Comparison of ENCODE assay signal across 27 cellular contexts in the genomic region with DNA sequence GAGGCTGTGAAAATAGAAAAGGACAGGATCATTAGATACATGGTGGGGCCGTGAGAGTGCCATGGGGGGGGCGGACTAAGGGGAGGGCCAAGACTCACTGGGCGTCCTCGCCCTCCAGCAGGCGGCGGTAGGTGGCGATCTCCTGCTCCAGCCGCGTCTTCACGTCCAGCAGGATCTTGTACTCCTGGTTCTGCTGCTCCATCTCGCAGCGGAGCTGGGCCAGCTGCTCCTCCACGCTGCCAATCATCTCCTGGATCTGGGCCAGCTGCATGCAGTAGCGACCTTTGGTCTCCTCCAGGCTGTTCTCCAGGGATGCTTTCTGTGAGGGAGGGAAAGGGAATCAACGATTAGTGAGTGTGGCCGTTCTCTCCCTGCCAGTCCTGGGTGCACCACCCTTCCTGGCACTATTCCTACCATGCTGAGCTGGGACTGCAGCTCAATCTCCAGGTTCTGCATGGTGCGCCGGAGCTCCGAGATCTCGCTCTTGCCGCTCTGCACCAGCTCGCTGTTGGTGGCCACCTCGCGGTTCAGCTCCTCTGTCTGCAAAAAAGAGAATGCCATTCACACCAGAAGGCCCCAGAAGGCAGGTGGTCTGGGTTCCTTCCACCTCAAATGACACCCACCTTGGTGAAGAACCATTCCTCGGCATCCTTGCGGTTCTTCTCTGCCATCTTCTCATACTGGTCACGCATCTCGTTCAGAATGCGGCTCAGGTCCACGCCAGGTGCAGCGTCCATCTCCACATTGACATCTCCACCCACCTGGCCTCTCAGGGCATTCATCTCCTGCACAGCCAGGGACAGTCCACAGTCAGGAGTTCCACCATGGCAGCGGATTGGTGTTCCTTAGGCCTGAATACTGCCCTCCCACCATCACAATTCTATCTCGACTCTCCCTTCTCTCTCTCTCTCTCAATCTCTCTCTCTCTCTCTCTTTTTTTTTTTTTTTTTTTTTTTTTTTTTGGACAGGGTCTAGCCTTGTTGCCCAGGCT. TPM values are rescaled to one million over a fixed set of nuclear protein-coding genes. Genes with fewer than 3 reads are reported as not detected.
DNase-seq lines count a peak whose midpoint lies in the region; ATAC-seq and TF ChIP-seq lines count a peak whose summit lies in the region.
"Had no signal": no experiment of that assay in that cellular context is flagged by ENCODE, and none has a peak within 500 bp of the region (broad histone marks: within the 10 kb centered on the region; RNA-seq: fewer than 3 reads in every experiment).

No MANE protein-coding gene starts in this region.

- intact Hi-C loops in dendritic cell treated with granulocyte-macrophage colony-stimulating factor and Interleukin-4, amounts not matched to agents 40 ng/mL and 50 ng/mL, for 4 days (cut with micrococcal nuclease), result no loop called here
- intact Hi-C loops in left lung (cut with DNase I), result no loop called here

- H2BK5ac ChIP-seq in trophoblast cell (ENCODE audit: low read depth, low read length, poor library complexity), result no peak overlapping the region

- H3K27ac ChIP-seq in trophoblast cell (ENCODE audit: low read depth, low read length) (no peak overlapping the region), left lung (no peak overlapping the region)
- H3K27ac ChIP-seq: gastroesophageal sphincter, KMS-11, sigmoid colon had no signal

- TF ChIP-seq CTCF in left lung (IDR thresholded peaks at IDR 0.05), result no peak

- H3K36me3 ChIP-seq in trophoblast cell (ENCODE audit: control insufficient read depth in 1 of 2, insufficient read depth in 2 of 2, low read length in 2 of 2) (no peaks in the 10 kb centered on the region), left lung (no peaks in the 10 kb centered on the region)
- H3K36me3 ChIP-seq: gastroesophageal sphincter, HAP-1, sigmoid colon had no signal

- no peak overlapping the region for H3K4me3 ChIP-seq in trophoblast cell (ENCODE audit: low read depth, low read length)
- H3K4me3 ChIP-seq in left lung, result no peak overlapping the region
- H3K4me3 ChIP-seq: gastroesophageal sphincter, HAP-1, sigmoid colon had no signal

- H2BK12ac ChIP-seq in trophoblast cell (ENCODE audit: low read length), result no peak overlapping the region

- no peak overlapping the region for H3K18ac ChIP-seq in trophoblast cell (ENCODE audit: low read length)

- no peak overlapping the region for H4K8ac ChIP-seq in trophoblast cell (ENCODE audit: low read depth, low read length)

- H3K79me1 ChIP-seq in trophoblast cell (ENCODE audit: low read length), result peaks cover 5% of the 10 kb centered on the region

- peaks cover 6 to 10% of the 10 kb centered on the region in 2 experiments for H3K4me1 ChIP-seq in trophoblast cell (ENCODE audit: control insufficient read depth in 1 of 2, insufficient read depth in 2 of 2, low read length in 2 of 2)
- peaks cover 0 to 3% of the 10 kb centered on the region in 2 donors for H3K4me1 ChIP-seq in left lung
- H3K4me1 ChIP-seq: gastroesophageal sphincter, HAP-1, sigmoid colon had no signal

- H2AK5ac ChIP-seq in trophoblast cell (ENCODE audit: low read length), result no peak overlapping the region

- no peak overlapping the region for H3K14ac ChIP-seq in trophoblast cell (ENCODE audit: low read length)

- peak overlapping the region; percentile 15 for H3K27ac Mint-ChIP-seq in dendritic cell treated with granulocyte-macrophage colony-stimulating factor and Interleukin-4, amounts not matched to agents 40 ng/mL and 50 ng/mL, for 4 days
- no peak overlapping the region for H3K27ac Mint-ChIP-seq in activated naive CD8-positive, alpha-beta T cell treated with anti-CD3 and anti-CD28 coated beads, Interleukin-2, amount 50 U/mL, for 24 hours
- H3K27ac Mint-ChIP-seq: activated CD4-positive, alpha-beta T cell treated with anti-CD3 and anti-CD28 coated beads, Interleukin-2, amount 10 ng/mL, durations not matched to agents 24 days and 14 days had no signal

- no peak overlapping the region for H3K4ac ChIP-seq in trophoblast cell (ENCODE audit: low read depth, low read length)

- H3K27me3 Mint-ChIP-seq in dendritic cell treated with granulocyte-macrophage colony-stimulating factor and Interleukin-4, amounts not matched to agents 40 ng/mL and 50 ng/mL, for 4 days, result peaks cover 40% of the 10 kb centered on the region
- peaks cover 8% of the 10 kb centered on the region for H3K27me3 Mint-ChIP-seq in activated naive CD8-positive, alpha-beta T cell treated with anti-CD3 and anti-CD28 coated beads, Interleukin-2, amount 50 U/mL, for 24 hours

- H3K27me3 ChIP-seq in trophoblast cell (ENCODE audit: insufficient read depth, low read length), result no peaks in the 10 kb centered on the region
- H3K27me3 ChIP-seq in left lung, result peaks cover 0 to 8% of the 10 kb centered on the region in 2 donors
- H3K27me3 ChIP-seq: sigmoid colon had no signal

- ATAC-seq in GM21526 (IDR thresholded peaks at IDR 0.05; ENCODE audit: low FRiP score, unreplicated experiment) (no peak), left lung (no peak)
- no peak for ATAC-seq in activated naive CD8-positive, alpha-beta T cell treated with anti-CD3 and anti-CD28 coated beads, Interleukin-2, amount 50 U/mL, for 24 hours
- ATAC-seq: gastroesophageal sphincter had no signal

- H3K4me3 Mint-ChIP-seq in dendritic cell treated with granulocyte-macrophage colony-stimulating factor and Interleukin-4, amounts not matched to agents 40 ng/mL and 50 ng/mL, for 4 days, result no peak overlapping the region
- H3K4me3 Mint-ChIP-seq in activated naive CD8-positive, alpha-beta T cell treated with anti-CD3 and anti-CD28 coated beads, Interleukin-2, amount 50 U/mL, for 24 hours, result no peak overlapping the region
- H3K4me3 Mint-ChIP-seq: activated CD4-positive, alpha-beta T cell treated with anti-CD3 and anti-CD28 coated beads, Interleukin-2, amount 10 ng/mL, durations not matched to agents 24 days and 14 days had no signal

- H3K9me3 ChIP-seq in trophoblast cell (ENCODE audit: insufficient read depth, low read depth, low read length), result peaks cover 2% of the 10 kb centered on the region
- no peaks in the 10 kb centered on the region for H3K9me3 ChIP-seq in left lung
- H3K9me3 ChIP-seq: gastroesophageal sphincter, HAP-1, sigmoid colon had no signal

- H3K9me3 Mint-ChIP-seq in dendritic cell treated with granulocyte-macrophage colony-stimulating factor and Interleukin-4, amounts not matched to agents 40 ng/mL and 50 ng/mL, for 4 days, result no peaks in the 10 kb centered on the region
- no peaks in the 10 kb centered on the region for H3K9me3 Mint-ChIP-seq in activated naive CD8-positive, alpha-beta T cell treated with anti-CD3 and anti-CD28 coated beads, Interleukin-2, amount 50 U/mL, for 24 hours
- H3K9me3 Mint-ChIP-seq: activated CD4-positive, alpha-beta T cell treated with anti-CD3 and anti-CD28 coated beads, Interleukin-2, amount 10 ng/mL, durations not matched to agents 24 days and 14 days had no signal

- no peak overlapping the region for H4K12ac ChIP-seq in trophoblast cell (ENCODE audit: low read depth, low read length)

- no peak overlapping the region for H2BK120ac ChIP-seq in trophoblast cell (ENCODE audit: insufficient read depth, low read length, poor library complexity)

- peaks cover 15% of the 10 kb centered on the region for H3K4me1 Mint-ChIP-seq in dendritic cell treated with granulocyte-macrophage colony-stimulating factor and Interleukin-4, amounts not matched to agents 40 ng/mL and 50 ng/mL, for 4 days (ENCODE audit: low read depth)
- no peaks in the 10 kb centered on the region for H3K4me1 Mint-ChIP-seq in activated naive CD8-positive, alpha-beta T cell treated with anti-CD3 and anti-CD28 coated beads, Interleukin-2, amount 50 U/mL, for 24 hours

- H2AFZ ChIP-seq in trophoblast cell (ENCODE audit: insufficient read depth, low read length, poor library complexity), result no peak overlapping the region

- no peak overlapping the region for H4K91ac ChIP-seq in trophoblast cell (ENCODE audit: low read depth, low read length)

- H3K23ac ChIP-seq in trophoblast cell (ENCODE audit: low read length), result no peak overlapping the region

- peak; percentile 68 for DNase-seq in DMS53 (lab: John Stamatoyannopoulos, UW)
- peak; percentile 60 for DNase-seq in NCI-H69 (lab: John Stamatoyannopoulos, UW)
- peak; percentile 23 to 53 for DNase-seq in trophoblast cell
- DNase-seq in activated naive CD8-positive, alpha-beta T cell treated with anti-CD3 and anti-CD28 coated beads, Interleukin-2, amount 50 U/mL, for 24 hours, result no peak
- no peak for DNase-seq in left lung
- DNase-seq in NOMO-1 (lab: John Stamatoyannopoulos, UW; ENCODE audit: unreplicated experiment in 2 of 2), result no peak
- DNase-seq: activated CD4-positive, alpha-beta T cell treated with anti-CD3 and anti-CD28 coated beads, Interleukin-2, amount 10 ng/mL, durations not matched to agents 24 days and 14 days; activated gamma-delta T cell treated with Interleukin-2 at 50 U/mL for 16 hours; AML-193; aorta; cortex of kidney; GDM1; left cardiac atrium; NCI-H1417 treated with DMSO at 0.1 percent for 48 hours; NCI-H345; nucleus accumbens; RPMI8226; sigmoid colon; stimulated activated CD4-positive, alpha-beta T cell treated with anti-CD3 and anti-CD28 coated beads, Interleukin-2, amount 100 ng/mL, for 24 hours; SW 1271 had no signal

- H3K9ac ChIP-seq in trophoblast cell (ENCODE audit: low read length), result no peak overlapping the region
- H3K9ac ChIP-seq: KMS-11 had no signal

- no peaks in the 10 kb centered on the region for H3K36me3 Mint-ChIP-seq in dendritic cell treated with granulocyte-macrophage colony-stimulating factor and Interleukin-4, amounts not matched to agents 40 ng/mL and 50 ng/mL, for 4 days (ENCODE audit: low read depth)
- no peaks in the 10 kb centered on the region for H3K36me3 Mint-ChIP-seq in activated naive CD8-positive, alpha-beta T cell treated with anti-CD3 and anti-CD28 coated beads, Interleukin-2, amount 50 U/mL, for 24 hours (ENCODE audit: low read depth)

- no peaks in the 10 kb centered on the region for H3K79me2 ChIP-seq in trophoblast cell (ENCODE audit: control insufficient read depth, insufficient read depth, low read length, poor library complexity)

- H3K4me2 ChIP-seq in trophoblast cell (ENCODE audit: low read length), result no peak overlapping the region
- H3K4me2 ChIP-seq: KMS-11 had no signal

- WGBS in trophoblast cell (ENCODE audit: extremely low coverage, insufficient coverage, insufficient read length), result 100% methylated on average over 1 of the region's 33 CpGs

RNA-seq across cellular contexts. Expression of a gene that starts 3.3 kb away (rescaled TPM):
- 12.0 and 12.4 TPM in 2 replicates for polyA plus RNA-seq in trophoblast cell (2013)
- total RNA-seq in left lung, result 1 to 10 TPM in 1 of 2 donors, not detected in 1; 1.5 TPM
- total RNA-seq: activated CD4-positive, alpha-beta T cell treated with anti-CD3 and anti-CD28 coated beads, Interleukin-2, amount 10 ng/mL, durations not matched to agents 24 days and 14 days; mononuclear cell; sigmoid colon had no signal

RNA-seq across cellular contexts. Expression of a gene that starts 11.6 kb away (rescaled TPM):
- 0.19 TPM in 2 replicates for polyA plus RNA-seq in trophoblast cell (2013)
- not detected for total RNA-seq in left lung
- total RNA-seq: activated CD4-positive, alpha-beta T cell treated with anti-CD3 and anti-CD28 coated beads, Interleukin-2, amount 10 ng/mL, durations not matched to agents 24 days and 14 days; aorta; endothelial cell of umbilical vein; gastroesophageal sphincter; left cardiac atrium; sigmoid colon had no signal
- polyA plus RNA-seq: endothelial cell of umbilical vein, sigmoid colon had no signal

RNA-seq across cellular contexts. Expression of a gene that starts 29.1 kb away (rescaled TPM):
- 7.9 and 8.4 TPM in 2 replicates for polyA plus RNA-seq in trophoblast cell (2013)
- total RNA-seq in left lung, result 1 to 10 TPM in 1 of 2 donors, under 1 TPM in 1; 0.65 to 1.0 TPM
- total RNA-seq: activated CD4-positive, alpha-beta T cell treated with anti-CD3 and anti-CD28 coated beads, Interleukin-2, amount 10 ng/mL, durations not matched to agents 24 days and 14 days; endothelial cell of umbilical vein; mononuclear cell had no signal
- polyA plus RNA-seq: endothelial cell of umbilical vein had no signal

RNA-seq across cellular contexts. Expression of a gene that starts 40.9 kb away (rescaled TPM):
- polyA plus RNA-seq in trophoblast cell (2013), result 145 and 161 TPM in 2 replicates
- 10 to 100 TPM; 14.2 to 85.6 TPM for total RNA-seq in left lung
- total RNA-seq: activated CD4-positive, alpha-beta T cell treated with anti-CD3 and anti-CD28 coated beads, Interleukin-2, amount 10 ng/mL, durations not matched to agents 24 days and 14 days; left cardiac atrium had no signal

RNA-seq across cellular contexts. Expression of a gene that starts 55.3 kb away (rescaled TPM):
- 1,394 and 1,458 TPM in 2 replicates for polyA plus RNA-seq in trophoblast cell (2013)
- total RNA-seq in left lung, result 1,000 to 10,000 TPM in 1 of 2 donors, 100 to 1,000 TPM in 1; 692 to 1,142 TPM
- total RNA-seq: activated CD4-positive, alpha-beta T cell treated with anti-CD3 and anti-CD28 coated beads, Interleukin-2, amount 10 ng/mL, durations not matched to agents 24 days and 14 days had no signal

Comparison
In these comparisons a context has a peak if more than half of its experiments do, and no peak if none do; other contexts are left out.
1. DNase-seq: peak in DMS53 (single experiment), NCI-H69 (single experiment) and trophoblast cell (2 of 2); none in activated naive CD8-positive, alpha-beta T cell treated with anti-CD3 and anti-CD28 coated beads, Interleukin-2, amount 50 U/mL, for 24 hours (single experiment), left lung (0 of 2) and NOMO-1 (0 of 2).